8 cellular contexts compared by ENCODE assay signal in genomic region chrX:132631579-132632232, GRCh38.
DNase-seq lines count a peak whose midpoint lies in the region; ATAC-seq and TF ChIP-seq lines count a peak whose summit lies in the region.

No MANE protein-coding gene starts in this region.

- H3K9me3 ChIP-seq in T-helper 17 cell (ENCODE audit: control insufficient read depth, low read length, poor library complexity, severe bottlenecking) = no peaks in the 10 kb centered on the region
- no peaks in the 10 kb centered on the region for H3K9me3 ChIP-seq in right atrium auricular region
- no peaks in the 10 kb centered on the region for H3K9me3 ChIP-seq in suprapubic skin

- no peak overlapping the region for H3K4me3 Mint-ChIP-seq in natural killer cell
- no peak overlapping the region for H3K4me3 Mint-ChIP-seq in natural killer cell treated with Interleukin-12 subunit alpha and Interleukin-12 subunit beta and Interleukin-15 and Interleukin-18, amount 100 ng/mL, for 72 hours
- no peak overlapping the region for H3K4me3 Mint-ChIP-seq in T-helper 17 cell

- no peaks in the 10 kb centered on the region for H3K4me1 Mint-ChIP-seq in natural killer cell
- H3K4me1 Mint-ChIP-seq in natural killer cell treated with Interleukin-12 subunit alpha and Interleukin-12 subunit beta and Interleukin-15 and Interleukin-18, amount 100 ng/mL, for 72 hours (ENCODE audit: low read depth in 2 of 2) = no peaks in the 10 kb centered on the region
- no peaks in the 10 kb centered on the region for H3K4me1 Mint-ChIP-seq in T-helper 17 cell

- H3K27ac ChIP-seq in right atrium auricular region (no peak overlapping the region), suprapubic skin (no peak overlapping the region)

- H3K27ac Mint-ChIP-seq in natural killer cell (no peak overlapping the region), T-helper 17 cell (no peak overlapping the region)
- H3K27ac Mint-ChIP-seq in natural killer cell treated with Interleukin-12 subunit alpha and Interleukin-12 subunit beta and Interleukin-15 and Interleukin-18, amount 100 ng/mL, for 72 hours = no peak overlapping the region

- H3K4me3 ChIP-seq in right atrium auricular region = no peak overlapping the region
- no peak overlapping the region for H3K4me3 ChIP-seq in suprapubic skin
- no peak overlapping the region for H3K4me3 ChIP-seq in lower leg skin (ENCODE audit: low read depth, poor library complexity, severe bottlenecking)

- H3K27me3 ChIP-seq in right atrium auricular region = no peaks in the 10 kb centered on the region
- no peaks in the 10 kb centered on the region for H3K27me3 ChIP-seq in suprapubic skin

- H3K27me3 Mint-ChIP-seq in natural killer cell (ENCODE audit: low read depth in 2 of 2) = peaks cover 4 to 36% of the 10 kb centered on the region in 2 donors
- H3K27me3 Mint-ChIP-seq in natural killer cell treated with Interleukin-12 subunit alpha and Interleukin-12 subunit beta and Interleukin-15 and Interleukin-18, amount 100 ng/mL, for 72 hours = peaks cover 0 to 30% of the 10 kb centered on the region in 2 donors
- H3K27me3 Mint-ChIP-seq in T-helper 17 cell = no peaks in the 10 kb centered on the region

- no peaks in the 10 kb centered on the region for H3K9me3 Mint-ChIP-seq in natural killer cell
- no peaks in the 10 kb centered on the region for H3K9me3 Mint-ChIP-seq in natural killer cell treated with Interleukin-12 subunit alpha and Interleukin-12 subunit beta and Interleukin-15 and Interleukin-18, amount 100 ng/mL, for 72 hours

- 14% methylated on average over 1 of the region's 3 CpGs for WGBS in suprapubic skin
- WGBS in lower leg skin, 2 donors = 31 to 57% methylated on average over 3 of the region's 3 CpGs

- H3K36me3 Mint-ChIP-seq in natural killer cell (no peaks in the 10 kb centered on the region), T-helper 17 cell (ENCODE audit: low read depth) (no peaks in the 10 kb centered on the region)
- no peaks in the 10 kb centered on the region for H3K36me3 Mint-ChIP-seq in natural killer cell treated with Interleukin-12 subunit alpha and Interleukin-12 subunit beta and Interleukin-15 and Interleukin-18, amount 100 ng/mL, for 72 hours

- H3K36me3 ChIP-seq in right atrium auricular region = no peaks in the 10 kb centered on the region
- no peaks in the 10 kb centered on the region for H3K36me3 ChIP-seq in suprapubic skin

- no peak for DNase-seq in natural killer cell
- DNase-seq in natural killer cell treated with Interleukin-12 subunit alpha and Interleukin-12 subunit beta and Interleukin-15 and Interleukin-18, amount 100 ng/mL, for 72 hours (ENCODE audit: low spot score) = no peak
- DNase-seq in HPDE6-E6E7 (ENCODE audit: extremely low spot score) = peak; percentile 17
- DNase-seq in T-helper 17 cell = no peak
- no peak for DNase-seq in right atrium auricular region (ENCODE audit: low spot score)
- DNase-seq in suprapubic skin (ENCODE audit: low spot score in 2 of 2) = no peak
- DNase-seq in lower leg skin (ENCODE audit: low spot score in 2 of 2) = no peak
- DNase-seq in activated T-cell treated with anti-CD3 and anti-CD28 coated beads, Interleukin-2, amount 50 U/mL, for 48 hours = no peak

- peak; percentile 49 for TF ChIP-seq CTCF in natural killer cell (IDR thresholded peaks at IDR 0.05)
- TF ChIP-seq CTCF in right atrium auricular region (IDR thresholded peaks at IDR 0.05) = peak; percentile 21 to 63
- TF ChIP-seq CTCF in suprapubic skin (IDR thresholded peaks at IDR 0.05) = peak; percentile 25
- TF ChIP-seq CTCF in lower leg skin (IDR thresholded peaks at IDR 0.05) = no peak

- ATAC-seq in natural killer cell (peak in 2 of 3 donors; percentile 58 to 60), T-helper 17 cell (peak; percentile 41)
- ATAC-seq in natural killer cell treated with Interleukin-12 subunit alpha and Interleukin-12 subunit beta and Interleukin-15 and Interleukin-18, amount 100 ng/mL, for 72 hours = no peak

- no peak for TF ChIP-seq EP300 in suprapubic skin (IDR thresholded peaks at IDR 0.05)

- H3K4me1 ChIP-seq in right atrium auricular region (no peaks in the 10 kb centered on the region), suprapubic skin (no peaks in the 10 kb centered on the region)

- TF ChIP-seq POLR2A in suprapubic skin (IDR thresholded peaks at IDR 0.05) (no peak), lower leg skin (IDR thresholded peaks at IDR 0.05) (no peak)

- intact Hi-C loops in natural killer cell (cut with micrococcal nuclease) = loop anchor here (2.0 to 5.0 kb wide), 2 partner anchors 339 to 789 kb away; no protein-coding TSS in a partner anchor
- intact Hi-C loops in lower leg skin (cut with DNase I; ENCODE audit: low total_unique reads) = no loop called here

Comparison
In these comparisons a context has a peak if more than half of its experiments do, and no peak if none do; other contexts are left out.
1. ATAC-seq: peak in natural killer cell (2 of 3) and T-helper 17 cell (single experiment); none in natural killer cell treated with Interleukin-12 subunit alpha and Interleukin-12 subunit beta and Interleukin-15 and Interleukin-18, amount 100 ng/mL, for 72 hours (0 of 2).
2. CTCF ChIP-seq: peak in natural killer cell (single experiment), right atrium auricular region (2 of 2) and suprapubic skin (2 of 2); none in lower leg skin (0 of 3).